In the genomic region with DNA sequence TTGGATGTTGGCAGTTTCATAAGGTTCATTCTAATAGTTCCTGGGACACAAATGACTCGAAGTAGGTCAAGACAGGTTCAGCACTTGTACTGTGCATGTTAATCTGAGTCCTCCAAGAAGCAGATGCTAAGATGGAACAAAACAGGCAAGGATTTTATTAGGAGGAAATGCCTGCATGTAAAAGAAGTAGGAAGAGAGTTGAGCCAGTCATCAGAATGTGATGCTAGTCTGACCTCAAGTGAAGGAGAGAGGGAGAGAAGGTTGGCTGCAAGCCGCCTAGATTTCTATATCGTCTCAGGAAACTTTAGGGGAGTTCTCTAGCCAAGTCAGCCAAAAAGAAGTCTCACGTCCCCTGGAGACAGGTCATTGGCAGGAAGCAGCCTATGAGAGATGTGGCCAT, we compare ENCODE assay signal across 20 cellular contexts.
A peak's percentile ranks its signal among the peaks of the same experiment; 100 is the strongest.
DNase-seq lines count a peak whose midpoint lies in the region; ATAC-seq and TF ChIP-seq lines count a peak whose summit lies in the region.
"Had no signal": no experiment of that assay in that cellular context is flagged by ENCODE, and none has a peak within 500 bp of the region (broad histone marks: within the 10 kb centered on the region; RNA-seq: fewer than 3 reads in every experiment).

No MANE protein-coding gene starts in this region.

- DNase-seq in AG20443 (ENCODE audit: low spot score) (peak; percentile 30), HS-5 (ENCODE audit: low read depth) (peak; percentile 25), epithelial cell of prostate (ENCODE audit: low read depth, low spot score) (no peak), pons (ENCODE audit: low spot score) (peak; percentile 19), HK-2 (ENCODE audit: unreplicated experiment) (no peak), hepatocyte (ENCODE audit: low spot score) (no peak), NCI-H446 treated with DMSO at 0.1 percent for 48 hours (lab: John Stamatoyannopoulos, UW) (no peak)
- DNase-seq: activated CD4-positive, alpha-beta T cell treated with anti-CD3 and anti-CD28 coated beads, Interleukin-2, amount 10 ng/mL, durations not matched to agents 7 days and 5 days; activated CD8-positive, alpha-beta memory T cell treated with anti-CD3 and anti-CD28 coated beads, Interleukin-2, amount 50 U/mL, for 4 hours; activated effector memory CD4-positive, alpha-beta T cell treated with anti-CD3 and anti-CD28 coated beads, Interleukin-2, amount 50 U/mL, for 16 hours; adrenal gland; DND-41; effector memory CD4-positive, alpha-beta T cell; NCI-H1436 treated with DMSO at 0.1 percent for 48 hours; SHP77; small intestine; stimulated activated CD4-positive, alpha-beta T cell treated with anti-CD3 and anti-CD28 coated beads, Interleukin-4, amount 100 ng/mL, for 1 hour; T-helper 1 cell had no signal

- no peaks in the 10 kb centered on the region for H4K20me1 ChIP-seq in hepatocyte (ENCODE audit: insufficient read depth, poor library complexity, severe bottlenecking)

- H3K27me3 ChIP-seq in hepatocyte = no peaks in the 10 kb centered on the region
- H3K27me3 ChIP-seq: adrenal gland had no signal

- H3K9me2 ChIP-seq in hepatocyte (replicated peaks; ENCODE audit: insufficient read depth) = no peaks in the 10 kb centered on the region

- WGBS in hepatocyte (ENCODE audit: low lambda C conversion rate, missing lambda C conversion rate) = 87% methylated on average over 4 of the region's 4 CpGs

- H3K4me1 ChIP-seq in hepatocyte (ENCODE audit: insufficient read depth) = peaks cover 3% of the 10 kb centered on the region
- H3K4me1 ChIP-seq: adrenal gland, prostate gland had no signal

- H3K79me2 ChIP-seq in hepatocyte = no peaks in the 10 kb centered on the region

- H3K4me2 ChIP-seq in hepatocyte = no peak overlapping the region

- no peak overlapping the region for H3K4me3 ChIP-seq in hepatocyte
- H3K4me3 ChIP-seq: adrenal gland, prostate gland had no signal

- H3K9me3 ChIP-seq in hepatocyte (ENCODE audit: low read depth) = no peaks in the 10 kb centered on the region
- H3K9me3 ChIP-seq: adrenal gland, prostate gland had no signal

- H3K36me3 ChIP-seq in hepatocyte (replicated peaks; ENCODE audit: insufficient read depth, low read depth) = no peaks in the 10 kb centered on the region
- H3K36me3 ChIP-seq: adrenal gland, prostate gland had no signal

- ATAC-seq in GM19035 (IDR thresholded peaks at IDR 0.05; ENCODE audit: unreplicated experiment) = no peak

- no peak overlapping the region for H2AFZ ChIP-seq in hepatocyte

- H3K27ac ChIP-seq in epithelial cell of prostate (peak overlapping the region; percentile 46), hepatocyte (no peak overlapping the region)
- H3K27ac ChIP-seq: adrenal gland, prostate gland had no signal

- no peak for TF ChIP-seq CTCF in hepatocyte (IDR thresholded peaks at IDR 0.05; ENCODE audit: poor library complexity)

Comparison
In these comparisons a context has a peak if more than half of its experiments do, and no peak if none do; other contexts are left out.
1. DNase-seq: peak in AG20443 (single experiment), HS-5 (single experiment) and pons (single experiment); none in epithelial cell of prostate (single experiment), HK-2 (single experiment), hepatocyte (single experiment) and NCI-H446 treated with DMSO at 0.1 percent for 48 hours (single experiment).